Comparison of ENCODE assay signal across 8 cellular contexts in the genomic region with DNA sequence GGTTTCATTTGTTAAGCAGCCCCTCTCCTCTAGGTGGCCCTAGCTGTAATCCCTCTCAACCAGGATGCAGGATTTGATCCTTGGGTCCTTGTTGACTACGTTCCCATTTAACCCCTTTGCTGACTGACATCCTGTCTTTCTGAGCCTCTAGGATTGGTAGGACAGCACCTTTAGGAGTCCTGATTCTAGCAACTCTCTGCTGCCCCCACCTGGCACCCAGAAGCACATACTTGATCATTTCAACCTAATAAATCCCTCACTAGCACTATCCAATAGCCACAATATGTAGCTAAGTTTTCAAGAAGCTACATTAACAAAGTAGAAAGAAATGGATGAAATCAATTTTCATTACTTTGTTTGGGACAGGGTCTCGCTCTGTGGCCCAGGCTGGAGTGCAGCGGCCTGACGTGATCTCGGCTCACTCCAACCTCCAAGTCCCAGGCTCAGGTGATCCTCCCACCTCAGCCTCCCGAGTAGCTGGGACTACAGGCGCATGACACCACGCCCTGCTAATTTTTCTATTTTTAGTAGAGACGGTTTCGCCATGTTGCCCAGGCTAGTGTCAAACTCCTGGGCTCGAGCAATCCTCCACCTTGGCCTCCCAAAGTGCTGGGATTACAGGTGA. TPM values are rescaled to one million over a fixed set of nuclear protein-coding genes. Genes with fewer than 3 reads are reported as not detected.
DNase-seq lines count a peak whose midpoint lies in the region; ATAC-seq and TF ChIP-seq lines count a peak whose summit lies in the region.

No MANE protein-coding gene starts in this region.

- H3K4me1 ChIP-seq in RWPE2 (ENCODE audit: insufficient read depth, poor library complexity, severe bottlenecking) (no peaks in the 10 kb centered on the region), prostate gland (replicated peaks) (no peaks in the 10 kb centered on the region), uterus (no peaks in the 10 kb centered on the region)

- TF ChIP-seq CTCF in GM06990 (IDR thresholded peaks at IDR 0.05; ENCODE audit: insufficient read depth, low read length, poor library complexity, severe bottlenecking) (peak; percentile 84), RWPE2 (IDR thresholded peaks at IDR 0.05; ENCODE audit: poor library complexity, severe bottlenecking) (peak; percentile 99), prostate gland (IDR thresholded peaks at IDR 0.05) (peak in 3 of 4 experiments; percentile 49 to 57 (median 50)), uterus (IDR thresholded peaks at IDR 0.05) (peak in 2 of 4 experiments; percentile 35 to 39)

- H3K36me3 ChIP-seq in GM06990 (ENCODE audit: control insufficient read depth, insufficient read depth, low read length) (no peaks in the 10 kb centered on the region), RWPE2 (ENCODE audit: low read depth) (no peaks in the 10 kb centered on the region; the same call in 1 of the 2 replicates), prostate gland (no peaks in the 10 kb centered on the region), uterus (no peaks in the 10 kb centered on the region)

- DNase-seq in GM06990 (ENCODE audit: extremely low read depth, insufficient read length) (peak; percentile 26), H4 (ENCODE audit: low spot score) (peak; percentile 81), LHCN-M2 (ENCODE audit: low read depth) (peak; percentile 63), RWPE2 (ENCODE audit: low spot score) (no peak), glomerular endothelial cell (ENCODE audit: extremely low read depth, low read depth, low spot score) (peak; percentile 48), prostate gland (ENCODE audit: low spot score) (peak; percentile 31), uterus (no peak)
- peak; percentile 5 for DNase-seq in activated T-helper 9 cell treated with anti-CD3 and anti-CD28 coated beads, Interleukin-2, amount 50 U/mL, for 16 hours (ENCODE audit: low read depth)

- H3K27ac ChIP-seq in RWPE2 (ENCODE audit: poor library complexity, severe bottlenecking) (no peak overlapping the region), prostate gland (no peak overlapping the region), uterus (no peak overlapping the region)

- WGBS in prostate gland, result 62% methylated on average over 11 of the region's 11 CpGs

- H3K9me3 ChIP-seq in RWPE2 (ENCODE audit: severe bottlenecking) (no peaks in the 10 kb centered on the region), prostate gland (no peaks in the 10 kb centered on the region), uterus (no peaks in the 10 kb centered on the region)

- H3K27me3 ChIP-seq in GM06990 (replicated peaks; ENCODE audit: control insufficient read depth, insufficient read depth, low read length) (no peaks in the 10 kb centered on the region), RWPE2 (ENCODE audit: insufficient read depth, poor library complexity, severe bottlenecking) (no peaks in the 10 kb centered on the region), prostate gland (replicated peaks; ENCODE audit: insufficient read depth) (no peaks in the 10 kb centered on the region), uterus (no peaks in the 10 kb centered on the region)

- intact Hi-C loops in prostate gland (cut with DNase I), result no loop called here
- intact Hi-C loops in uterus (cut with DNase I; ENCODE audit: low total_unique reads), result no loop called here

- peak; percentile 92 for ATAC-seq in RWPE2 (ENCODE audit: low read depth)

- H3K4me3 ChIP-seq in GM06990 (replicated peaks; ENCODE audit: low read depth, low read length) (no peak overlapping the region), RWPE2 (ENCODE audit: severe bottlenecking) (no peak overlapping the region), prostate gland (no peak overlapping the region), uterus (no peak overlapping the region)

- TF ChIP-seq POLR2A in prostate gland (IDR thresholded peaks at IDR 0.05) (no peak), uterus (IDR thresholded peaks at IDR 0.05) (no peak)

RNA-seq across cellular contexts. Expression of a gene that starts 28.3 kb away (rescaled TPM):
- 125 and 145 TPM in 2 replicates for total RNA-seq in H4 (2014; rRNA removed; shearing (Covaris generic))
- total RNA-seq in LHCN-M2 (2014; rRNA removed), result 61.0 and 64.8 TPM in 2 replicates
- 32.1 TPM for polyA plus RNA-seq in LHCN-M2 (2012)
- 46.4 and 54.7 TPM in 2 replicates for total RNA-seq in glomerular endothelial cell
- total RNA-seq in prostate gland, result 10 to 100 TPM; 51.5 to 64.0 TPM
- 100 to 1,000 TPM; 116 to 162 (median 120) TPM for total RNA-seq in uterus

Comparison
In these comparisons a context has a peak if more than half of its experiments do, and no peak if none do; other contexts are left out.
1. DNase-seq: peak in GM06990 (single experiment), H4 (single experiment), LHCN-M2 (single experiment), activated T-helper 9 cell treated with anti-CD3 and anti-CD28 coated beads, Interleukin-2, amount 50 U/mL, for 16 hours (single experiment), glomerular endothelial cell (single experiment) and prostate gland (single experiment); none in RWPE2 (single experiment) and uterus (0 of 2).